ENCODE assay signal across 12 cellular contexts in genomic region chr11:74010306-74010981, GRCh38. TPM values are rescaled to one million over a fixed set of nuclear protein-coding genes. Genes with fewer than 3 reads are reported as not detected.
A peak's percentile ranks its signal among the peaks of the same experiment; 100 is the strongest.
DNase-seq lines count a peak whose midpoint lies in the region; ATAC-seq lines count a peak whose summit lies in the region.
"Had no signal": no experiment of that assay in that cellular context is flagged by ENCODE, and none has a peak within 500 bp of the region (broad histone marks: within the 10 kb centered on the region; RNA-seq: fewer than 3 reads in every experiment).

No MANE protein-coding gene starts in this region.

- peak overlapping the region; percentile 88 to 98 (median 89) for H3K27ac Mint-ChIP-seq in IgD-negative memory B cell
- H3K27ac Mint-ChIP-seq in naive thymus-derived CD8-positive, alpha-beta T cell: peak overlapping the region; percentile 90 to 99 (median 95)
- H3K27ac Mint-ChIP-seq: nephron had no signal

- no peaks in the 10 kb centered on the region for H3K27me3 Mint-ChIP-seq in IgD-negative memory B cell
- no peaks in the 10 kb centered on the region for H3K27me3 Mint-ChIP-seq in naive thymus-derived CD8-positive, alpha-beta T cell

- H3K4me1 Mint-ChIP-seq in IgD-negative memory B cell: peaks cover 31 to 59% (median 58%) of the 10 kb centered on the region in 3 donors
- peaks cover 51 to 96% (median 89%) of the 10 kb centered on the region in 4 donors for H3K4me1 Mint-ChIP-seq in naive thymus-derived CD8-positive, alpha-beta T cell
- H3K4me1 Mint-ChIP-seq: nephron had no signal

- H3K4me3 Mint-ChIP-seq in IgD-negative memory B cell: peak overlapping the region in 3 of 4 donors; percentile 60 to 91 (median 82)
- H3K4me3 Mint-ChIP-seq in naive thymus-derived CD8-positive, alpha-beta T cell: peak overlapping the region; percentile 22 to 82 (median 64)
- H3K4me3 Mint-ChIP-seq: nephron had no signal

- H3K36me3 Mint-ChIP-seq in IgD-negative memory B cell: no peaks in the 10 kb centered on the region
- peaks cover 0 to 3% (median 2%) of the 10 kb centered on the region in 3 donors for H3K36me3 Mint-ChIP-seq in naive thymus-derived CD8-positive, alpha-beta T cell

- no peaks in the 10 kb centered on the region for H3K9me3 Mint-ChIP-seq in IgD-negative memory B cell
- no peaks in the 10 kb centered on the region for H3K9me3 Mint-ChIP-seq in naive thymus-derived CD8-positive, alpha-beta T cell
- H3K9me3 Mint-ChIP-seq: nephron had no signal

- DNase-seq in NCI-H510A treated with DMSO at 0.1 percent for 48 hours (lab: John Stamatoyannopoulos, UW): peak; percentile 43
- no peak for DNase-seq in NCI-H510A (lab: John Stamatoyannopoulos, UW)
- peak; percentile 64 for DNase-seq in activated CD8-positive, alpha-beta memory T cell treated with anti-CD3 and anti-CD28 coated beads, Interleukin-2, amount 50 U/mL, for 48 hours
- DNase-seq in naive thymus-derived CD8-positive, alpha-beta T cell: peak in 1 of 10 donors; percentile 17
- DNase-seq in NCI-H1048 (lab: John Stamatoyannopoulos, UW): no peak
- no peak for DNase-seq in epidermal melanocyte (ENCODE audit: insufficient read length, low spot score)
- no peak for DNase-seq in central memory CD4-positive, alpha-beta T cell
- DNase-seq: DMS79, KG1, kidney had no signal

- POLR2A ChIA-PET in naive thymus-derived CD8-positive, alpha-beta T cell (lab: Charles Lee): interaction anchor here (0.6 to 15.0 kb wide), 5 partner anchors 9 to 46 kb away, joined by 3 to 452 read pairs (median 3); partner anchors contain the start of gene UCP2

- no peak for ATAC-seq in naive thymus-derived CD8-positive, alpha-beta T cell

RNA-seq across cellular contexts. Expression of gene UCP3, which starts 1.6 kb away (rescaled TPM):
- 0.19 TPM for polyA plus RNA-seq in IgD-negative memory B cell
- total RNA-seq in naive thymus-derived CD8-positive, alpha-beta T cell: 1 to 10 TPM; 6.8 to 7.5 TPM
- under 1 TPM in 2 of 3 donors, not detected in 1; 0.50 to 0.76 TPM for polyA plus RNA-seq in naive thymus-derived CD8-positive, alpha-beta T cell

RNA-seq across cellular contexts. Expression of gene UCP2, which starts 27.8 kb away (rescaled TPM):
- 1,475 TPM for polyA plus RNA-seq in IgD-negative memory B cell
- 100 to 1,000 TPM; 388 to 396 TPM for total RNA-seq in naive thymus-derived CD8-positive, alpha-beta T cell
- polyA plus RNA-seq in naive thymus-derived CD8-positive, alpha-beta T cell: 1,000 to 10,000 TPM in 2 of 3 donors, 100 to 1,000 TPM in 1; 998 to 1,325 (median 1,191) TPM

RNA-seq across cellular contexts. Expression of gene DNAJB13, which starts 59.6 kb away (rescaled TPM):
- 0.35 TPM for polyA plus RNA-seq in IgD-negative memory B cell
- under 1 TPM; 0.22 to 0.60 TPM for total RNA-seq in naive thymus-derived CD8-positive, alpha-beta T cell
- under 1 TPM; 0.16 to 0.51 (median 0.46) TPM for polyA plus RNA-seq in naive thymus-derived CD8-positive, alpha-beta T cell

Comparison
In these comparisons a context has a peak if more than half of its experiments do, and no peak if none do; other contexts are left out.
1. DNase-seq: peak in NCI-H510A treated with DMSO at 0.1 percent for 48 hours (single experiment) and activated CD8-positive, alpha-beta memory T cell treated with anti-CD3 and anti-CD28 coated beads, Interleukin-2, amount 50 U/mL, for 48 hours (single experiment); none in NCI-H510A (single experiment), NCI-H1048 (single experiment), epidermal melanocyte (single experiment) and central memory CD4-positive, alpha-beta T cell (single experiment).